Comparison of ENCODE assay signal across 8 cellular contexts in the genomic region with DNA sequence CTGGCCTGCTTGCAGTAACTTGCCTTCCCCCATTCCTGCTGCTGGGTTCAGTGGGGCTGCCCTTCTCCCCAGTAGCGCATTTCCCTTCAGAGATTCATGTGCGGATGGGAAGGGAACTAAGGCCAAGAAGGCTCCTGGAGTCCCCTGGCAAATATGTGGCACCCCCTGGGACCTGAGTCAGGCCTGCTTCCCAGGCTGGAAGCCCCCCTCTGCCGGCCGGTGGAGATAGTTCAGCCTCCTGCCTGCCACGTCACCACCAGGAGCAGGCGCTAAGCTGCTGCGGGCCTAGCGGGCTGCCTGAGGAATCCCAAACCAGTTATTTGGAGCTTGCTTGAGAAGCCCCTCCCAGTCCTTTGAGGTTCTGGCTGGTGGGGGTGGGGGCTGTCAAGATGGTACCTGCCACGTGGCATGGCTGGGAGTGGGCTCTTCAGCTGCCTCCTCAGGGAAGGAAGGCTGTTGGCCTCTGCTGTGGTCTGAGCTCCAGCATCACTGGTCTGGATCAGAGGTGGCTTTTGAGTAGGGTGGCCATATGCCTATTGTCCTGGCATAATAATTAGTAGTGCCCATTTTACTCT. TPM values are rescaled to one million over a fixed set of nuclear protein-coding genes. Genes with fewer than 3 reads are reported as not detected.
DNase-seq lines count a peak whose midpoint lies in the region; ATAC-seq and TF ChIP-seq lines count a peak whose summit lies in the region.

No MANE protein-coding gene starts in this region.

- peak overlapping the region; percentile 96 for H2AK5ac ChIP-seq in trophoblast cell (ENCODE audit: low read length)

- H3K9me3 Mint-ChIP-seq in activated B cell treated with CpG ODN at 0.5 μM for 24 hours: no peaks in the 10 kb centered on the region

- POLR2A ChIA-PET in activated B cell treated with CpG ODN at 0.5 μM for 24 hours (lab: Charles Lee): interaction anchor here (0.6 to 1.3 kb wide), 3 partner anchors 10 to 13 kb away, joined by 3 read pairs; no protein-coding TSS in a partner anchor

- peak overlapping the region; percentile 81 for H2BK5ac ChIP-seq in trophoblast cell (ENCODE audit: low read depth, low read length, poor library complexity)

- H3K36me3 ChIP-seq in trophoblast cell (ENCODE audit: control insufficient read depth in 1 of 2, insufficient read depth in 2 of 2, low read length in 2 of 2): peaks cover 36 to 46% of the 10 kb centered on the region in 2 experiments

- peak overlapping the region; percentile 86 for H4K12ac ChIP-seq in trophoblast cell (ENCODE audit: low read depth, low read length)

- H3K14ac ChIP-seq in trophoblast cell (ENCODE audit: low read length): peak overlapping the region; percentile 84

- H4K91ac ChIP-seq in trophoblast cell (ENCODE audit: low read depth, low read length): peak overlapping the region; percentile 99

- H4K8ac ChIP-seq in trophoblast cell (ENCODE audit: low read depth, low read length): peak overlapping the region; percentile 78

- intact Hi-C loops in activated B cell treated with CpG ODN at 0.5 μM for 24 hours (cut with micrococcal nuclease): no loop called here

- H3K27ac Mint-ChIP-seq in activated B cell treated with CpG ODN at 0.5 μM for 24 hours: no peak overlapping the region

- H3K4me2 ChIP-seq in trophoblast cell (ENCODE audit: low read length): peak overlapping the region; percentile 76

- peaks cover 4% of the 10 kb centered on the region for H3K9me3 ChIP-seq in trophoblast cell (ENCODE audit: insufficient read depth, low read depth, low read length)

- H3K79me2 ChIP-seq in trophoblast cell (ENCODE audit: control insufficient read depth, insufficient read depth, low read length, poor library complexity): peaks cover 44% of the 10 kb centered on the region

- TF ChIP-seq CTCF in activated B cell treated with CpG ODN at 0.5 μM for 24 hours (IDR thresholded peaks at IDR 0.05): no peak

- no peak for ATAC-seq in activated B cell treated with CpG ODN at 0.5 μM for 24 hours (ENCODE audit: low read depth)

- peaks cover 37 to 47% of the 10 kb centered on the region in 2 experiments for H3K4me1 ChIP-seq in trophoblast cell (ENCODE audit: control insufficient read depth in 1 of 2, insufficient read depth in 2 of 2, low read length in 2 of 2)

- peak overlapping the region; percentile 21 for H2BK12ac ChIP-seq in trophoblast cell (ENCODE audit: low read length)

- peaks cover 2% of the 10 kb centered on the region for H3K27me3 Mint-ChIP-seq in activated B cell treated with CpG ODN at 0.5 μM for 24 hours

- peak overlapping the region; percentile 95 for H3K27ac ChIP-seq in trophoblast cell (ENCODE audit: low read depth, low read length)

- peak overlapping the region; percentile 78 for H2BK120ac ChIP-seq in trophoblast cell (ENCODE audit: insufficient read depth, low read length, poor library complexity)

- H3K4me3 Mint-ChIP-seq in activated B cell treated with CpG ODN at 0.5 μM for 24 hours: peak overlapping the region; percentile 63

- no peaks in the 10 kb centered on the region for H3K27me3 ChIP-seq in trophoblast cell (ENCODE audit: insufficient read depth, low read length)

- CTCF ChIA-PET in activated B cell treated with CpG ODN at 0.5 μM for 24 hours (lab: Charles Lee): no interaction called here

- peak overlapping the region; percentile 98 for H3K4ac ChIP-seq in trophoblast cell (ENCODE audit: low read depth, low read length)

- peaks cover 20% of the 10 kb centered on the region for H3K4me1 Mint-ChIP-seq in activated B cell treated with CpG ODN at 0.5 μM for 24 hours

- H3K18ac ChIP-seq in trophoblast cell (ENCODE audit: low read length): peak overlapping the region; percentile 26

- peak overlapping the region; percentile 64 for H2AFZ ChIP-seq in trophoblast cell (ENCODE audit: insufficient read depth, low read length, poor library complexity)

- WGBS in trophoblast cell (ENCODE audit: extremely low coverage, insufficient coverage, insufficient read length): no CpG with 5 or more reads among the region's 9 CpGs

- peaks cover 29% of the 10 kb centered on the region for H3K79me1 ChIP-seq in trophoblast cell (ENCODE audit: low read length)

- H3K9ac ChIP-seq in trophoblast cell (ENCODE audit: low read length): peak overlapping the region; percentile 82

- H3K36me3 Mint-ChIP-seq in activated B cell treated with CpG ODN at 0.5 μM for 24 hours (ENCODE audit: low read depth): peaks cover 11% of the 10 kb centered on the region

- H3K4me3 ChIP-seq in trophoblast cell (ENCODE audit: low read depth, low read length): peak overlapping the region; percentile 91

- DNase-seq in H4 (ENCODE audit: low spot score) (peak; percentile 66), activated B cell treated with CpG ODN at 0.5 μM for 24 hours (no peak), foreskin melanocyte (peak; percentile 50), trophoblast cell (peak; percentile 89 to 92), COR-L47 (lab: John Stamatoyannopoulos, UW) (no peak), SKM-1 treated with dmso at 0.1 percent for 144 hours (lab: John Stamatoyannopoulos, UW; ENCODE audit: unreplicated experiment) (no peak), NOMO-1 (lab: John Stamatoyannopoulos, UW; ENCODE audit: unreplicated experiment in 2 of 2) (no peak)
- DNase-seq in activated CD4-positive, CD25-positive, alpha-beta regulatory T cell (lab: John Stamatoyannopoulos, UW): no peak

- no peak overlapping the region for H3K23ac ChIP-seq in trophoblast cell (ENCODE audit: low read length)

RNA-seq across cellular contexts. Expression of a gene that starts 2.0 kb away (rescaled TPM):
- total RNA-seq in H4 (2014; rRNA removed; shearing (Covaris generic)): 986 and 1,416 TPM in 2 replicates
- total RNA-seq in activated B cell treated with CpG ODN at 0.5 μM for 24 hours: 4.5 and 5.6 TPM in 2 replicates
- polyA plus RNA-seq in trophoblast cell (2013): 413 and 416 TPM in 2 replicates

RNA-seq across cellular contexts. Expression of a gene that starts 38.3 kb away (rescaled TPM):
- total RNA-seq in H4 (2014; rRNA removed; shearing (Covaris generic)): 6.8 and 8.0 TPM in 2 replicates
- total RNA-seq in activated B cell treated with CpG ODN at 0.5 μM for 24 hours: 22.2 and 23.9 TPM in 2 replicates
- polyA plus RNA-seq in trophoblast cell (2013): 15.7 and 17.4 TPM in 2 replicates

Comparison
In these comparisons a context has a peak if more than half of its experiments do, and no peak if none do; other contexts are left out.
1. DNase-seq: peak in H4 (single experiment), foreskin melanocyte (single experiment) and trophoblast cell (2 of 2); none in activated B cell treated with CpG ODN at 0.5 μM for 24 hours (single experiment), COR-L47 (single experiment), SKM-1 treated with dmso at 0.1 percent for 144 hours (single experiment), activated CD4-positive, CD25-positive, alpha-beta regulatory T cell (0 of 4) and NOMO-1 (0 of 2).
2. RNA of a gene that starts 2.0 kb away (total RNA-seq): 986 to 1,416 TPM in H4; 4.5 to 5.6 TPM in activated B cell treated with CpG ODN at 0.5 μM for 24 hours; every median in the first group is over 100 times any median in the second.